In the genomic region with DNA sequence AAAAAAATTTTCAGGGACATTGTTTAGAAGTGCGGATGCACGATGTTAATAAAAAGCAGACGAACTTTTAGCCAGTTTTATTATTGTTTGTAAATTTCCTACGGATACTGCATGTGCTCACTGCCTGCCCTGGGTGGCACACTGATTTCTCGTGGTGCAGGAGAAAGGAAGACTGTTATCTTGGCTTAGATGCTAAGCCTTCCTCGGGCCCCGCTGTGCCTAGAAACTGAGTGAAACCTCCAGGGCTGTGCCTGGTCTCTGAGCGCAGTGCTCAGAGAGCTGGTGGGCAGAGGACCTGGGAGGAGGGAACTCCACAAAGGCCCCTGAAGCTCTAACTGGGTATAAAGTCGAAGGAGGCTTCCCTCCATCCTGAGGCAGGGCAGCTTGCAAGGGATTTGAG, we compare ENCODE assay signal across 17 cellular contexts. TPM values are rescaled to one million over a fixed set of nuclear protein-coding genes. Genes with fewer than 3 reads are reported as not detected.
DNase-seq lines count a peak whose midpoint lies in the region; ATAC-seq and TF ChIP-seq lines count a peak whose summit lies in the region.
"Had no signal": no experiment of that assay in that cellular context is flagged by ENCODE, and none has a peak within 500 bp of the region (broad histone marks: within the 10 kb centered on the region; RNA-seq: fewer than 3 reads in every experiment).

No MANE protein-coding gene starts in this region.

- H3K27me3 Mint-ChIP-seq in brain: peaks cover 18% of the 10 kb centered on the region

- H3K9me3 Mint-ChIP-seq in brain: peaks cover 0 to 25% (median 15%) of the 10 kb centered on the region in 5 experiments
- H3K9me3 Mint-ChIP-seq: CD8-positive, alpha-beta T cell had no signal

- TF ChIP-seq POLR2A in sigmoid colon (IDR thresholded peaks at IDR 0.05): no peak

- no peak for TF ChIP-seq EP300 in sigmoid colon (IDR thresholded peaks at IDR 0.05)

- 41% methylated on average over 9 of the region's 9 CpGs for WGBS in hepatocyte (ENCODE audit: low lambda C conversion rate, missing lambda C conversion rate)
- WGBS in sigmoid colon, 2 donors: 74 to 78% methylated on average over 9 of the region's 9 CpGs

- no peak overlapping the region for H3K4me3 ChIP-seq in hepatocyte
- no peak overlapping the region for H3K4me3 ChIP-seq in sigmoid colon
- H3K4me3 ChIP-seq: A549, HAP-1 had no signal

- H3K27ac ChIP-seq in hepatocyte (peak overlapping the region; percentile 33), sigmoid colon (no peak overlapping the region)
- H3K27ac ChIP-seq: A549, C4-2B, HL-60 had no signal

- intact Hi-C loops in sigmoid colon (cut with DNase I): no loop called here

- no peaks in the 10 kb centered on the region for H3K36me3 Mint-ChIP-seq in brain
- H3K36me3 Mint-ChIP-seq: CD8-positive, alpha-beta T cell had no signal

- H2AFZ ChIP-seq in hepatocyte: no peak overlapping the region

- H3K4me1 Mint-ChIP-seq in brain: peaks cover 63% of the 10 kb centered on the region

- DNase-seq in hepatocyte (ENCODE audit: low spot score) (no peak), sigmoid colon (peak; percentile 27), NCI-H526 (lab: John Stamatoyannopoulos, UW) (no peak), NCI-H1417 treated with DMSO at 0.1 percent for 48 hours (lab: John Stamatoyannopoulos, UW) (no peak)
- DNase-seq: BE2C; CD8-positive, alpha-beta T cell; COR-L47; DMS153; DMS79 treated with DMSO at 0.1 percent for 48 hours; EL; GOT3 had no signal

- ATAC-seq in GM18870 (IDR thresholded peaks at IDR 0.05; ENCODE audit: unreplicated experiment): no peak
- ATAC-seq: CD8-positive, alpha-beta T cell had no signal

- H3K27ac Mint-ChIP-seq in brain: peak overlapping the region in 3 of 5 experiments; percentile 38 to 88 (median 86)
- H3K27ac Mint-ChIP-seq: CD8-positive, alpha-beta T cell had no signal

- no peaks in the 10 kb centered on the region for H3K79me2 ChIP-seq in hepatocyte

- H3K9me2 ChIP-seq in hepatocyte (replicated peaks; ENCODE audit: insufficient read depth): no peaks in the 10 kb centered on the region

- H3K4me2 ChIP-seq in hepatocyte: peak overlapping the region; percentile 9
- H3K4me2 ChIP-seq: A549 had no signal

- no peak overlapping the region for H3K4me3 Mint-ChIP-seq in brain
- H3K4me3 Mint-ChIP-seq: CD8-positive, alpha-beta T cell had no signal

- no peak for TF ChIP-seq CTCF in brain (conservative IDR thresholded peaks at IDR 0.05)
- no peak for TF ChIP-seq CTCF in hepatocyte (IDR thresholded peaks at IDR 0.05; ENCODE audit: poor library complexity)
- TF ChIP-seq CTCF in sigmoid colon (IDR thresholded peaks at IDR 0.05): no peak

- H3K27me3 ChIP-seq in hepatocyte (peaks cover 22% of the 10 kb centered on the region), sigmoid colon (no peaks in the 10 kb centered on the region)
- H3K27me3 ChIP-seq: BE2C had no signal

- H3K9me3 ChIP-seq in hepatocyte (ENCODE audit: low read depth) (no peaks in the 10 kb centered on the region), sigmoid colon (no peaks in the 10 kb centered on the region)
- H3K9me3 ChIP-seq: BE2C had no signal

- H3K36me3 ChIP-seq in hepatocyte (replicated peaks; ENCODE audit: insufficient read depth, low read depth) (no peaks in the 10 kb centered on the region), sigmoid colon (no peaks in the 10 kb centered on the region)
- H3K36me3 ChIP-seq: BE2C, HAP-1 had no signal

- no peaks in the 10 kb centered on the region for H4K20me1 ChIP-seq in hepatocyte (ENCODE audit: insufficient read depth, poor library complexity, severe bottlenecking)

- H3K4me1 ChIP-seq in hepatocyte (ENCODE audit: insufficient read depth): peaks cover 6% of the 10 kb centered on the region
- H3K4me1 ChIP-seq in sigmoid colon: no peaks in the 10 kb centered on the region
- H3K4me1 ChIP-seq: A549, BE2C had no signal

RNA-seq across cellular contexts. Expression of gene TNRC6C, which starts 35.4 kb away (rescaled TPM):
- 5.8 TPM for polyA plus RNA-seq in brain (ENCODE audit: insufficient read depth, low read depth, low replicate concordance)
- total RNA-seq in hepatocyte: 3.5 and 4.2 TPM in 2 replicates
- polyA plus RNA-seq in hepatocyte: 5.1 and 5.6 TPM in 2 replicates
- total RNA-seq in sigmoid colon: 10 to 100 TPM in 3 of 4 donors, 1 to 10 TPM in 1; 5.8 to 22.1 (median 18.2) TPM
- 1 to 10 TPM in 2 of 3 donors, under 1 TPM in 1; 0.92 to 6.3 (median 3.0) TPM for polyA plus RNA-seq in sigmoid colon
